ENCODE assay signal across 7 cellular contexts in the genomic region with DNA sequence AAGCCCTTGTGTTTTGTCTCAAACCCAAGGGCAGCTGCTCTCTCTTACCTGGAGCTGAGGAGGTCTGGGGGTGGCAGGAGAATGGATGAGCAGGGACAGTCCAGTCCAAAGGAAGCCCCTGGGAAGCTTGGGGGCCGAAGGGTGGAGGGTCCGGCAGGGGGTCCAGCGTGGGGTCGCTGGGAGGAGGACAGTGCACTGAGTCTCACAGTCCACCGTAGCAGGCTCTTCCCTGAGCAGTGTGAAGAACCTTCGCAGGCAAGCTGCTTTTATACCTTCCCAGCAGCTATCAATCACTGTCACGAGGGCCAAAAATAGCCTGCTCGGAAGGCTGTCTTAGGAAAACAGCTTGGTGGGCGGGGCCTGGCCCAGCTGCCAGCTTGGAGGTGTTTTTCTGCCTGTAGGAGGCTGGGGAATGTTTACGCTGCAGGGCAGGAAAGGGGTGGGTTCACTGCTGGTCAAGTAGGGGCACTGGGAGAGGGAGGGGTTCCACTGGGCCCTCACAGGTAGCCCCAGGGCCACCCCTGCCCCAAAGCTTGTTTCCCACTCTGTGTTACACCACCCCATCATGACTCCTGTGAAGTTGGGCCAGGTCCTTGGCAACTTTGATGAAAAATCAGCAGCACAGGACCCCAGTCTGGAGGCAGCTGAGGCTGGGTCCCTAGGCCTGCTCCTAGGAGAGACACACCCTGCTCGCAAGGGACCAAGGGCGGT. TPM values are rescaled to one million over a fixed set of nuclear protein-coding genes. Genes with fewer than 3 reads are reported as not detected.
DNase-seq lines count a peak whose midpoint lies in the region; ATAC-seq and TF ChIP-seq lines count a peak whose summit lies in the region.

A gene with protein sequence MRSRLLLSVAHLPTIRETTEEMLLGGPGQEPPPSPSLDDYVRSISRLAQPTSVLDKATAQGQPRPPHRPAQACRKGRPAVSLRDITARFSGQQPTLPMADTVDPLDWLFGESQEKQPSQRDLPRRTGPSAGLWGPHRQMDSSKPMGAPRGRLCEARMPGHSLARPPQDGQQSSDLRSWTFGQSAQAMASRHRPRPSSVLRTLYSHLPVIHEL (minus strand): TSS at position 240 of the 711 bp plus-strand sequence. CDS start 779 bp downstream, outside the sequence.

- peak within 1 kb of the TSS; percentile 57 for H3K27ac Mint-ChIP-seq in endothelial cell (ENCODE audit: unreplicated experiment)

- peak; percentile 75 for DNase-seq in GM12865 (ENCODE audit: low read depth)
- DNase-seq in LoVo (ENCODE audit: low spot score), result peak; percentile 84
- DNase-seq in RWPE1 (ENCODE audit: low spot score), result peak; percentile 82
- peak; percentile 83 for DNase-seq in endothelial cell (ENCODE audit: low spot score)
- DNase-seq in lung (ENCODE audit: low spot score), result peak; percentile 88
- peak; percentile 93 to 96 for DNase-seq in upper lobe of left lung

- CTCF ChIA-PET in RWPE1 (lab: Yijun Ruan, JAX), result interaction anchor here (0.5 to 1.4 kb wide), 5 partner anchors 12 to 522 kb away, joined by 3 to 5 read pairs (median 3); no protein-coding TSS in a partner anchor

- peaks cover 15% of the 10 kb centered on the region for H3K27me3 Mint-ChIP-seq in endothelial cell (ENCODE audit: unreplicated experiment)

- TF ChIP-seq EP300 in upper lobe of left lung (IDR thresholded peaks at IDR 0.05), result peak in 3 of 4 donors; percentile 26 to 99 (median 92)

- H3K27me3 ChIP-seq in lung (ENCODE audit: control insufficient read depth, insufficient read depth) (no peaks in the 10 kb centered on the region), upper lobe of left lung (no peaks in the 10 kb centered on the region)

- H3K9me3 ChIP-seq in lung (ENCODE audit: control insufficient read depth in 2 of 2, insufficient read depth in 1 of 2, low read length in 1 of 2) (no peaks in the 10 kb centered on the region), upper lobe of left lung (no peaks in the 10 kb centered on the region)

- no peaks in the 10 kb centered on the region for H3K36me3 Mint-ChIP-seq in endothelial cell (ENCODE audit: low read depth, unreplicated experiment)

- POLR2A ChIA-PET in RWPE1 (lab: Yijun Ruan, JAX; ENCODE audit: low non-redundant PET), result no interaction called here

- no peaks in the 10 kb centered on the region for H3K9me3 Mint-ChIP-seq in endothelial cell (ENCODE audit: unreplicated experiment)

- H3K4me1 Mint-ChIP-seq in endothelial cell (ENCODE audit: unreplicated experiment), result peaks cover 38% of the 10 kb centered on the region

- TF ChIP-seq CTCF in GM12865 (IDR thresholded peaks at IDR 0.05; ENCODE audit: insufficient read depth, low read depth, low read length, missing control alignments) (no peak), RWPE1 (conservative IDR thresholded peaks at IDR 0.05; ENCODE audit: low read depth) (no peak), endothelial cell (IDR thresholded peaks at IDR 0.05; ENCODE audit: unreplicated experiment) (no peak), lung (IDR thresholded peaks at IDR 0.05; ENCODE audit: control extremely low read depth, extremely low read depth) (peak; percentile 2), upper lobe of left lung (IDR thresholded peaks at IDR 0.05) (peak in 4 of 6 experiments; percentile 30 to 53 (median 36))

- H3K4me1 ChIP-seq in lung (ENCODE audit: control insufficient read depth in 2 of 2, insufficient read depth in 2 of 2, low read length in 2 of 2) (peaks cover 24 to 46% of the 10 kb centered on the region in 2 donors), upper lobe of left lung (peaks cover 70 to 89% (median 80%) of the 10 kb centered on the region in 4 donors)

- 14 to 15% methylated on average over 12 of the region's 12 CpGs for WGBS in lung, 2 donors
- WGBS in upper lobe of left lung, 2 donors, result 3 to 8% methylated on average over 10 to 12 of the region's 12 CpGs

- ATAC-seq in lung (ENCODE audit: insufficient read depth, low FRiP score) (peak; percentile 61), upper lobe of left lung (ENCODE audit: low FRiP score in 2 of 2) (peak; percentile 38 to 82), GM21390 (IDR thresholded peaks at IDR 0.05; ENCODE audit: unreplicated experiment) (no peak)

- H3K4me3 ChIP-seq in GM12865 (ENCODE audit: low read depth, low read length) (peak within 1 kb of the TSS; percentile 49), lung (peak within 1 kb of the TSS; percentile 67), upper lobe of left lung (peak within 1 kb of the TSS; percentile 51 to 75 (median 72))

- peaks cover 0 to 2% of the 10 kb centered on the region in 2 donors for H3K36me3 ChIP-seq in lung (ENCODE audit: control insufficient read depth in 2 of 2, insufficient read depth in 2 of 2, low read length in 2 of 2)
- H3K36me3 ChIP-seq in upper lobe of left lung, result peaks cover 0 to 26% (median 7%) of the 10 kb centered on the region in 4 donors

- peak; percentile 88 to 99 (median 98) for TF ChIP-seq POLR2A in upper lobe of left lung (IDR thresholded peaks at IDR 0.05)

- peak within 1 kb of the TSS; percentile 77 for H3K4me3 Mint-ChIP-seq in endothelial cell (ENCODE audit: unreplicated experiment)

- peak within 1 kb of the TSS; percentile 71 for H3K27ac ChIP-seq in RWPE1
- peak within 1 kb of the TSS; percentile 87 to 95 for H3K27ac ChIP-seq in lung (ENCODE audit: low read depth in 1 of 2, low read length in 1 of 2)
- H3K27ac ChIP-seq in upper lobe of left lung, result peak within 1 kb of the TSS; percentile 80 to 92 (median 88)

RNA-seq across cellular contexts. Expression of the gene that starts here (rescaled TPM):
- 22.5 TPM for total RNA-seq in endothelial cell (ENCODE audit: unreplicated experiment)
- total RNA-seq in lung, result 100 to 1,000 TPM in 1 of 2 donors, 10 to 100 TPM in 1; 37.0 to 149 TPM
- polyA plus RNA-seq in lung, result 10 to 100 TPM; 48.3 to 91.9 TPM
- total RNA-seq in upper lobe of left lung, result 100 to 1,000 TPM in 3 of 6 donors, 10 to 100 TPM in 3; 42.0 to 405 (median 95.6) TPM

Comparison
In these comparisons a context has a peak if more than half of its experiments do, and no peak if none do; other contexts are left out.
1. CTCF ChIP-seq: peak in lung (single experiment) and upper lobe of left lung (4 of 6); none in GM12865 (single experiment), RWPE1 (single experiment) and endothelial cell (single experiment).
2. Peak in every context shown above with its lines, with median percentiles within 50 percentile points of each other: DNase-seq, H3K4me3 ChIP-seq and H3K27ac ChIP-seq.